In the genomic region with DNA sequence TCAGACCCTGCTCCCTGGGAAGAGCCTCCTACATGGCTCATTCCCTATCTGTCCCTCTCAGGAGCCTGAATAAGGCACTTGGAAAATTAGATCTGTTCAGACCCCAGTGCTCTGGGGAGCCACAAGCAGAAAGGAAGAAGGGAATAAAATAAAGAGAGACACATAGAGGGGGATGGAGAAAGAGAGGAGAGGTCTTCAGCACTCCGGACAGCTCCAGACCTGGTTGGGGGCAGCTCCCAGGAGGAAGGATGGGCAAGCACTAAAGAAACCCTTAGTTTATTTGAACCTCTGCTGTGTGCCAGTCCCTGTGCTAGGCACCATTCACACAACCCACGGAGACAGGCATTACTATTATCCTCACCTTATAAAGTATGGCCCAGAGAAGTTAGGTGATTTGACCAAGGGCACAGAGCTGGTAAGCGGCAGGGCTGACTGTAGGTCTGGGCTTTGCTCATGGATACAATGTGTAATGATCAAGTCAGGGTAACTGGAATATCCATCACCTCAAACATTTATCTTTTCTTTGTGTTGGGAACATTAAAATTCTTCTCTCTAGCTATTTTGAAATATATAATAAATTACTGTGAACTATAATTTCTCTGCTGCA, we compare ENCODE assay signal across 26 cellular contexts. TPM values are rescaled to one million over a fixed set of nuclear protein-coding genes. Genes with fewer than 3 reads are reported as not detected.
A peak's percentile ranks its signal among the peaks of the same experiment; 100 is the strongest.
DNase-seq lines count a peak whose midpoint lies in the region; ATAC-seq, FAIRE-seq and TF ChIP-seq lines count a peak whose summit lies in the region.
"Had no signal": no experiment of that assay in that cellular context is flagged by ENCODE, and none has a peak within 500 bp of the region (broad histone marks: within the 10 kb centered on the region; RNA-seq: fewer than 3 reads in every experiment).

No MANE protein-coding gene starts in this region.

- TF ChIP-seq CTCF in HCT116 (IDR thresholded peaks at IDR 0.05 in 2 of 3, conservative IDR thresholded peaks at IDR 0.05 in 1 of 3; ENCODE audit: borderline replicate concordance in 1 of 3, insufficient read depth in 1 of 3, low read depth in 2 of 3, low read length in 2 of 3): no peak
- no peak for TF ChIP-seq CTCF in K562 (IDR thresholded peaks at IDR 0.05 in 2 of 3, conservative IDR thresholded peaks at IDR 0.05 in 1 of 3; ENCODE audit: insufficient read depth in 2 of 3, low read depth in 1 of 3, low read length in 3 of 3)
- TF ChIP-seq CTCF in lower leg skin (IDR thresholded peaks at IDR 0.05): no peak
- no peak for TF ChIP-seq CTCF in GM13976 (IDR thresholded peaks at IDR 0.05; ENCODE audit: borderline replicate concordance, control extremely low read depth, extremely low read depth, insufficient read depth, missing control alignments)

- no peak overlapping the region for H2BK120ac ChIP-seq in neuronal stem cell (ENCODE audit: low read depth, low read length)

- no peak overlapping the region for H3K27ac ChIP-seq in HCT116 (ENCODE audit: low read depth, low read length)
- H3K27ac ChIP-seq in K562 (ENCODE audit: extremely low read depth, low read depth, low read length): no peak overlapping the region
- H3K27ac ChIP-seq in neuronal stem cell (replicated peaks; ENCODE audit: low read length): no peak overlapping the region
- H3K27ac ChIP-seq: adrenal gland, pancreas, RWPE1, SK-N-MC, upper lobe of left lung had no signal

- no peak overlapping the region for H2BK5ac ChIP-seq in neuronal stem cell (ENCODE audit: low read length)

- ATAC-seq in HCT116: no peak
- ATAC-seq in K562: no peak
- ATAC-seq in GM21367 (IDR thresholded peaks at IDR 0.05; ENCODE audit: unreplicated experiment): no peak
- ATAC-seq: left ventricle myocardium superior; mucosa of descending colon; natural killer cell treated with Interleukin-12 subunit alpha and Interleukin-12 subunit beta and Interleukin-15 and Interleukin-18, amount 100 ng/mL, for 72 hours; pancreas; right cardiac atrium; stimulated activated naive B cell treated with anti-CD40 and anti-IgM and Interleukin-4, amounts not matched to agents 10 μg/mL and 1 μg/mL and 100 μg/mL, for 72 hours had no signal

- WGBS in K562 (ENCODE audit: insufficient coverage, low coverage, missing lambda C conversion rate): 17% methylated on average over 3 of the region's 3 CpGs
- WGBS in neuronal stem cell (ENCODE audit: extremely low coverage in 2 of 2, insufficient read length in 2 of 2, insufficient replicate concordance in 1 of 2), 2 donors: no CpG with 5 or more reads among the region's 3 CpGs
- WGBS in lower leg skin, 2 donors: 55 to 62% methylated on average over 3 of the region's 3 CpGs

- no peak overlapping the region for H3K14ac ChIP-seq in neuronal stem cell (ENCODE audit: low read length)

- CTCF ChIA-PET in HCT116 (lab: Charles Lee): interaction anchor here (0.8 to 1.6 kb wide), 4 partner anchors 10 to 368 kb away, joined by 3 to 5 read pairs (median 3); no protein-coding TSS in a partner anchor
- CTCF ChIA-PET in K562 (lab: Yijun Ruan, JAX; ENCODE audit: low intra/inter-chr PET ratio): no interaction called here

- H4K91ac ChIP-seq in neuronal stem cell (ENCODE audit: low read depth, low read length, poor library complexity): no peak overlapping the region

- H3K9ac ChIP-seq in HCT116 (ENCODE audit: low read length): no peak overlapping the region
- H3K9ac ChIP-seq in K562 (ENCODE audit: insufficient read depth in 1 of 2, low read depth in 2 of 2, low read length in 2 of 2): no peak overlapping the region
- H3K9ac ChIP-seq in neuronal stem cell (ENCODE audit: low read depth, low read length, poor library complexity): no peak overlapping the region

- H3K4me2 ChIP-seq in HCT116 (ENCODE audit: low read length) (no peak overlapping the region), K562 (ENCODE audit: insufficient read depth, low read length) (no peak overlapping the region), neuronal stem cell (ENCODE audit: insufficient read depth, low read length, poor library complexity, severe bottlenecking) (no peak overlapping the region)

- H4K20me1 ChIP-seq in HCT116 (ENCODE audit: insufficient read depth): no peaks in the 10 kb centered on the region
- no peaks in the 10 kb centered on the region for H4K20me1 ChIP-seq in K562 (replicated peaks; ENCODE audit: control insufficient read depth, insufficient read depth, low read length)

- no peak overlapping the region for H2AK5ac ChIP-seq in neuronal stem cell (ENCODE audit: low read depth, low read length)

- no peak for DNase-seq in HCT116 (ENCODE audit: low read depth, low spot score)
- DNase-seq in NAMALWA (ENCODE audit: low spot score): peak; percentile 26
- peak in 2 of 4 experiments; percentile 55 to 60 for DNase-seq in K562 (ENCODE audit: extremely low read depth in 1 of 4, low spot score in 3 of 4)
- peak; percentile 33 for DNase-seq in neuronal stem cell (ENCODE audit: low spot score)
- DNase-seq in lower leg skin (ENCODE audit: low spot score in 2 of 2): no peak
- DNase-seq in GM13976 (ENCODE audit: low spot score): no peak
- DNase-seq: activated CD4-positive, alpha-beta T cell treated with anti-CD3 and anti-CD28 coated beads, Interleukin-2, amount 10 ng/mL, durations not matched to agents 24 days and 14 days; activated gamma-delta T cell treated with Interleukin-2 at 50 U/mL for 16 hours; activated T-cell treated with anti-CD3 and anti-CD28 coated beads, Interleukin-2, amount 50 U/mL, for 4 hours; adrenal gland; CD4-positive, CD25-positive, alpha-beta regulatory T cell; islet precursor cell; left ventricle myocardium superior; MG63; mucosa of descending colon; NCI-H1417 treated with DMSO at 0.1 percent for 48 hours; NCI-H774; pancreas; right cardiac atrium; stimulated activated CD4-positive, alpha-beta T cell treated with anti-CD3 and anti-CD28 coated beads, Interleukin-4, amount 100 ng/mL, for 4 hours; stimulated activated naive B cell treated with anti-CD40 and anti-IgM and Interleukin-4, amounts not matched to agents 10 μg/mL and 1 μg/mL and 100 μg/mL, for 72 hours; upper lobe of left lung had no signal

- no peaks in the 10 kb centered on the region for H3K79me1 ChIP-seq in neuronal stem cell (ENCODE audit: low read depth, low read length)

- H3K79me2 ChIP-seq in HCT116 (ENCODE audit: insufficient read depth, low read length): no peaks in the 10 kb centered on the region
- H3K79me2 ChIP-seq in K562 (ENCODE audit: control insufficient read depth, insufficient read depth, low read length): no peaks in the 10 kb centered on the region

- H3K36me3 ChIP-seq in HCT116 (ENCODE audit: control insufficient read depth in 1 of 2, insufficient read depth in 2 of 2, low read length in 2 of 2) (no peaks in the 10 kb centered on the region), K562 (ENCODE audit: control insufficient read depth, insufficient read depth, low read length) (no peaks in the 10 kb centered on the region), neuronal stem cell (replicated peaks in 1 of 2; ENCODE audit: control insufficient read depth in 2 of 2, insufficient read depth in 2 of 2, low read length in 2 of 2) (no peaks in the 10 kb centered on the region)
- H3K36me3 ChIP-seq: adrenal gland, MG63, pancreas, upper lobe of left lung had no signal

- no peak for TF ChIP-seq EP300 in K562 (IDR thresholded peaks at IDR 0.05; ENCODE audit: low read length)

- RAD21 ChIA-PET in HCT116 (lab: Charles Lee; ENCODE audit: low non-redundant PET in 1 of 2, low total read pairs in 2 of 2, uncharacterized antibody in 2 of 2, unreplicated experiment in 2 of 2): interaction anchor here in 1 of 2 experiments (0.5 kb wide), 1 partner anchor 216 kb away, joined by 3 read pairs; no protein-coding TSS in a partner anchor

- H2AFZ ChIP-seq in HCT116 (ENCODE audit: low read depth, low read length, poor library complexity, severe bottlenecking): no peak overlapping the region
- no peak overlapping the region for H2AFZ ChIP-seq in K562 (ENCODE audit: low read depth, low read length)
- no peak overlapping the region for H2AFZ ChIP-seq in neuronal stem cell (ENCODE audit: low read length)

- no TSS peak for BruUV-seq in HCT116 (replicated peaks; lab: Mats Ljungman, UMichigan)
- no TSS peak for BruUV-seq in K562 (replicated peaks; lab: Mats Ljungman, UMichigan)

- TF ChIP-seq POLR2A in HCT116 (IDR thresholded peaks at IDR 0.05; ENCODE audit: borderline replicate concordance, extremely low read depth, insufficient read depth, insufficient read length): no peak
- no peak for TF ChIP-seq POLR2A in K562 (conservative IDR thresholded peaks at IDR 0.05)
- TF ChIP-seq POLR2A in lower leg skin (IDR thresholded peaks at IDR 0.05): no peak

- TF ChIP-seq RAD21 in HCT116 (IDR thresholded peaks at IDR 0.05; ENCODE audit: low read depth) (no peak), K562 (CRISPR knock-in tag; conservative IDR thresholded peaks at IDR 0.05 in 1 of 2, IDR thresholded peaks at IDR 0.05 in 1 of 2) (no peak)

- H2BK15ac ChIP-seq in neuronal stem cell (ENCODE audit: low read length): no peak overlapping the region

- no peak overlapping the region for H3K4me3 ChIP-seq in HCT116 (replicated peaks in 1 of 2; ENCODE audit: low read depth in 1 of 2, low read length in 2 of 2)
- no peak overlapping the region for H3K4me3 ChIP-seq in K562
- H3K4me3 ChIP-seq in neuronal stem cell (ENCODE audit: low read length in 2 of 2): no peak overlapping the region
- no peak overlapping the region for H3K4me3 ChIP-seq in lower leg skin (ENCODE audit: low read depth, poor library complexity, severe bottlenecking)
- H3K4me3 ChIP-seq: adrenal gland, MG63, mucosa of descending colon, pancreas, SK-N-MC, upper lobe of left lung had no signal

- intact Hi-C loops in HCT116 (cut with micrococcal nuclease) (no loop called here), K562 (cut with micrococcal nuclease) (no loop called here), lower leg skin (cut with DNase I; ENCODE audit: low total_unique reads) (loop anchor here (10.0 kb wide), 1 partner anchor 381 kb away; the partner anchor contains the start of gene OMP)

- POLR2A ChIA-PET in HCT116 (lab: Charles Lee) (no interaction called here), K562 (lab: Yijun Ruan, JAX) (interaction anchor here (0.6 to 1.6 kb wide), 6 partner anchors 10 to 1449 kb away, joined by 3 to 5 read pairs (median 3); no protein-coding TSS in a partner anchor)

- no peaks in the 10 kb centered on the region for H3K9me1 ChIP-seq in K562 (ENCODE audit: control insufficient read depth, insufficient read depth, low read length)

- no peak for FAIRE-seq in K562 (lab: Jason Lieb, UNC)
- FAIRE-seq: pancreas had no signal

- no peak overlapping the region for H4K8ac ChIP-seq in neuronal stem cell (ENCODE audit: low read depth, low read length)

- H3K9me3 ChIP-seq in HCT116 (ENCODE audit: control insufficient read depth in 1 of 2, insufficient read depth in 1 of 2, low read depth in 1 of 2, low read length in 2 of 2) (no peaks in the 10 kb centered on the region), K562 (replicated peaks; ENCODE audit: control insufficient read depth, insufficient read depth, low read depth, low read length) (no peaks in the 10 kb centered on the region), neuronal stem cell (replicated peaks in 1 of 2; ENCODE audit: control insufficient read depth in 2 of 2, insufficient read depth in 1 of 2, low read depth in 1 of 2, low read length in 2 of 2) (no peaks in the 10 kb centered on the region)
- H3K9me3 ChIP-seq: adrenal gland, MG63, mucosa of descending colon, pancreas, upper lobe of left lung had no signal

- H3K9me2 ChIP-seq in HCT116 (ENCODE audit: insufficient read depth): no peaks in the 10 kb centered on the region

- H3K4me1 ChIP-seq in HCT116 (ENCODE audit: control insufficient read depth in 1 of 2, insufficient read depth in 2 of 2, low read length in 2 of 2) (peaks cover 0 to 10% of the 10 kb centered on the region in 2 experiments; a peak in 2 of 4 replicates), K562 (replicated peaks in 1 of 2; ENCODE audit: control insufficient read depth in 2 of 2, insufficient read depth in 2 of 2, low read length in 2 of 2) (peaks cover 4 to 19% of the 10 kb centered on the region in 2 experiments; a peak in 4 of 5 replicates), neuronal stem cell (ENCODE audit: control insufficient read depth in 2 of 2, insufficient read depth in 1 of 2, low read depth in 1 of 2, low read length in 2 of 2) (peaks cover 0 to 3% of the 10 kb centered on the region in 2 donors)
- H3K4me1 ChIP-seq: pancreas had no signal

- H3K27me3 ChIP-seq in HCT116 (ENCODE audit: insufficient read depth, low read length) (peaks cover 49% of the 10 kb centered on the region), K562 (ENCODE audit: control insufficient read depth in 2 of 2, insufficient read depth in 2 of 2, low read length in 2 of 2) (0 out of 5 replicates have a peak, but pooled peaks cover 2 to 5% of the 10 kb centered on the region in 2 experiments), neuronal stem cell (ENCODE audit: control insufficient read depth in 3 of 3, insufficient read depth in 3 of 3, low read depth in 1 of 3, low read length in 3 of 3) (peaks cover 0 to 31% (median 4%) of the 10 kb centered on the region in 3 experiments)
- H3K27me3 ChIP-seq: adrenal gland, pancreas had no signal

- H3K23ac ChIP-seq in neuronal stem cell (ENCODE audit: low read depth, low read length, poor library complexity): no peak overlapping the region

- H3K18ac ChIP-seq in neuronal stem cell (ENCODE audit: low read length): no peak overlapping the region

- in situ Hi-C loops in K562 (cut with MboI) (loop anchor here (10.0 kb wide), 2 partner anchors 321 to 381 kb away; partner anchors contain the start of gene OMP), GM13976 (cut with MboI; ENCODE audit: low sequenced_read_pairs, unreplicated experiment) (loop anchor here (10.0 kb wide), 1 partner anchor 81 kb away; no protein-coding TSS in a partner anchor)

- no peak overlapping the region for H2BK12ac ChIP-seq in neuronal stem cell (ENCODE audit: low read length)

- no peak overlapping the region for H3K4ac ChIP-seq in neuronal stem cell (ENCODE audit: low read length)

RNA-seq across cellular contexts. Expression of gene LRRC32, which starts 53.7 kb away (rescaled TPM):
- total RNA-seq in HCT116 (2021; ENCODE audit: unreplicated experiment) (0.54 TPM), K562 (2014; rRNA removed) (0.16 and 0.50 TPM in 2 replicates), K562 (2014; rRNA removed; fragmentation: Illumina TruSeq; extraction: Trizol) (0.16 TPM in 1 of 2 replicates, not detected in the other), K562 (2015; rRNA removed; fragmentation: Illumina TruSeq; extraction: Trizol) (not detected in 2 replicates), K562 (2021) (0.20 and 0.31 TPM in 2 replicates), lower leg skin (10 to 100 TPM in 3 of 4 donors, 1 to 10 TPM in 1; 9.0 to 42.5 (median 18.7) TPM)
- 0.12 TPM in 2 replicates for polyA plus RNA-seq in HCT116 (2012)
- 0.21 and 0.65 TPM in 2 replicates for total RNA-seq in K562 (2011; cell fraction: chromatin; rRNA removed; ENCODE audit: low replicate concordance)
- total RNA-seq in K562 (2011; cell fraction: nucleolus; rRNA removed): 0.79 and 1.3 TPM in 2 replicates
- 0.76 and 0.81 TPM in 2 replicates for total RNA-seq in K562 (2011; cell fraction: nucleoplasm; rRNA removed)
- polyA plus RNA-seq in K562 (2011; rRNA removed) (0.10 and 0.47 TPM in 2 replicates), K562 (2014; fragmentation: Illumina TruSeq; extraction: Trizol) (0.18 and 0.44 TPM in 2 replicates), K562 (2014; fragmentation: Nextera tagmentation; extraction: Ambion mirVana) (not detected), K562 (2014; rRNA removed) (0.08 TPM in 1 of 2 replicates, not detected in the other)
- 0.44 and 0.48 TPM in 2 replicates for polyA plus RNA-seq in K562 (2011; cell fraction: cytosol; rRNA removed)
- polyA plus RNA-seq in K562 (2011; cell fraction: nucleus; rRNA removed): 0.41 and 0.63 TPM in 2 replicates
- polyA plus RNA-seq in K562 (2012): 0.12 and 0.65 TPM in 2 replicates
- 0.53 and 0.57 TPM in 2 replicates for polyA minus RNA-seq in K562 (2011; rRNA and poly(A)+ RNA removed)
- 0.55 and 0.67 TPM in 2 replicates for polyA minus RNA-seq in K562 (2011; cell fraction: cytosol; rRNA and poly(A)+ RNA removed)
- polyA minus RNA-seq in K562 (2011; cell fraction: nucleus; rRNA and poly(A)+ RNA removed): 0.13 and 0.56 TPM in 2 replicates
- polyA plus RNA-seq in neuronal stem cell (2013, experiment 1 of 2): 0.91 TPM
- polyA plus RNA-seq in neuronal stem cell (2013, experiment 2 of 2): 1.1 TPM

RNA-seq across cellular contexts. Expression of gene TSKU, which starts 58.9 kb away (rescaled TPM):
- 21.9 TPM for total RNA-seq in HCT116 (2021; ENCODE audit: unreplicated experiment)
- 21.1 and 25.4 TPM in 2 replicates for polyA plus RNA-seq in HCT116 (2012)
- total RNA-seq in K562 (2011; cell fraction: chromatin; rRNA removed; ENCODE audit: low replicate concordance): 11.1 and 28.4 TPM in 2 replicates
- 25.8 and 29.7 TPM in 2 replicates for total RNA-seq in K562 (2011; cell fraction: nucleolus; rRNA removed)
- total RNA-seq in K562 (2011; cell fraction: nucleoplasm; rRNA removed): 21.8 and 26.4 TPM in 2 replicates
- total RNA-seq in K562 (2014; rRNA removed): 8.4 and 14.1 TPM in 2 replicates
- 3.3 and 4.2 TPM in 2 replicates for total RNA-seq in K562 (2014; rRNA removed; fragmentation: Illumina TruSeq; extraction: Trizol)
- 6.6 and 6.8 TPM in 2 replicates for total RNA-seq in K562 (2015; rRNA removed; fragmentation: Illumina TruSeq; extraction: Trizol)
- 11.9 and 14.1 TPM in 2 replicates for total RNA-seq in K562 (2021)
- polyA plus RNA-seq in K562 (2011; rRNA removed): 10.1 and 13.8 TPM in 2 replicates
- 13.9 and 37.3 TPM in 2 replicates for polyA plus RNA-seq in K562 (2011; cell fraction: cytosol; rRNA removed)
- polyA plus RNA-seq in K562 (2011; cell fraction: nucleus; rRNA removed): 7.1 and 14.0 TPM in 2 replicates
- polyA plus RNA-seq in K562 (2012): 11.1 and 12.1 TPM in 2 replicates
- 8.4 and 12.1 TPM in 2 replicates for polyA plus RNA-seq in K562 (2014; fragmentation: Illumina TruSeq; extraction: Trizol)
- polyA plus RNA-seq in K562 (2014; fragmentation: Nextera tagmentation; extraction: Ambion mirVana): 1 to 10 TPM in 1 of 2 experiments, under 1 TPM in 1; 0.60 to 1.0 TPM
- 9.1 and 12.3 TPM in 2 replicates for polyA plus RNA-seq in K562 (2014; rRNA removed)
- polyA minus RNA-seq in K562 (2011; rRNA and poly(A)+ RNA removed): 7.3 and 10.2 TPM in 2 replicates
- polyA minus RNA-seq in K562 (2011; cell fraction: cytosol; rRNA and poly(A)+ RNA removed): 11.4 and 12.7 TPM in 2 replicates
- polyA minus RNA-seq in K562 (2011; cell fraction: nucleus; rRNA and poly(A)+ RNA removed): 12.3 and 13.4 TPM in 2 replicates
- 12.1 TPM for polyA plus RNA-seq in neuronal stem cell (2013, experiment 1 of 2)
- polyA plus RNA-seq in neuronal stem cell (2013, experiment 2 of 2): 11.9 TPM
- 100 to 1,000 TPM; 113 to 125 (median 120) TPM for total RNA-seq in lower leg skin
- total RNA-seq: CD4-positive, CD25-positive, alpha-beta regulatory T cell; natural killer cell treated with Interleukin-12 subunit alpha and Interleukin-12 subunit beta and Interleukin-15 and Interleukin-18, amount 100 ng/mL, for 72 hours had no signal
- polyA plus RNA-seq: CD4-positive, CD25-positive, alpha-beta regulatory T cell had no signal

Comparison
In these comparisons a context has a peak if more than half of its experiments do, and no peak if none do; other contexts are left out.
1. DNase-seq: peak in NAMALWA (single experiment) and neuronal stem cell (single experiment); none in HCT116 (single experiment), lower leg skin (0 of 2) and GM13976 (single experiment).
2. Of the 22 proteins assayed by ChIP-seq in both K562 and HCT116: peak only in K562: none; only in HCT116: none; in both: REST; in neither: 21.